11 cellular contexts compared by ENCODE assay signal in the genomic region with DNA sequence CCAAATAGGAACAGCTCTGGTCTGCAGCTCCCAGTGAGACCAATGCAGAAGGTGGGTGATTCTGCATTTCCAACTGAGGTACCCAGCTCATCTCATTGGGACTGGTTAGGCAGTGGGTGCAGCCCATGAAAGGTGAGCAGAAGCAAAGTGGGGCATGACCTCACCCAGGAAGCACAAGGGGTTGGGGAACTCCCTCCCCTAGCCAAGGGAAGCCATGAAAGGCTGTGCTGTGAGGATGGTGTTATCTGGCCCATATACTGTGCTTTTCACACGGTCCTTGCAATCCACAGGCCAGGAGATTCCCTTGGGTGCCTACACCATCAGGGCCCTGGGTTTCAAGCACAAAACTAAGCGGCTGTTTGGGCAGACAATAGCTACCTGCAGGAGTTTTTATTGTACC. TPM values are rescaled to one million over a fixed set of nuclear protein-coding genes. Genes with fewer than 3 reads are reported as not detected.
DNase-seq lines count a peak whose midpoint lies in the region; ATAC-seq and TF ChIP-seq lines count a peak whose summit lies in the region.
"Not testable (repeated sequence)": the region's sequence is repeated elsewhere in the genome, so short reads cannot be mapped to it uniquely, and the experiment has no call there.
"Had no signal": no experiment of that assay in that cellular context is flagged by ENCODE, and none has a peak within 500 bp of the region (broad histone marks: within the 10 kb centered on the region; RNA-seq: fewer than 3 reads in every experiment).

No MANE protein-coding gene starts in this region.

- H3K27ac Mint-ChIP-seq in activated CD4-positive, alpha-beta memory T cell treated with anti-CD3 and anti-CD28 coated beads for 36 hours: not testable (repeated sequence)
- H3K27ac Mint-ChIP-seq in effector memory CD8-positive, alpha-beta T cell: peak overlapping the region in 1 of 2 donors; percentile 91
- peak overlapping the region; percentile 17 to 41 for H3K27ac Mint-ChIP-seq in natural killer cell

- not testable (repeated sequence) for H3K27me3 ChIP-seq in BLaER1

- DNase-seq in DMS53 (lab: John Stamatoyannopoulos, UW) (peak; percentile 41), activated gamma-delta T cell treated with Interleukin-2 at 50 U/mL for 16 hours (peak; percentile 10)
- peak; percentile 45 for DNase-seq in NK-92 treated with Interleukin-12 subunit alpha and Interleukin-12 subunit beta, amount 100 ng/mL, for 24 hours (lab: John Stamatoyannopoulos, UW)
- DNase-seq in activated CD4-positive, alpha-beta memory T cell treated with anti-CD3 and anti-CD28 coated beads for 36 hours: peak; percentile 24
- DNase-seq in effector memory CD8-positive, alpha-beta T cell: peak in 2 of 3 experiments; percentile 31 to 36
- not testable (repeated sequence) for DNase-seq in natural killer cell

- peak overlapping the region; percentile 22; the same call in 1 of the 2 replicates for H3K27ac ChIP-seq in BLaER1

- intact Hi-C loops in activated CD4-positive, alpha-beta memory T cell treated with anti-CD3 and anti-CD28 coated beads for 36 hours (cut with micrococcal nuclease); natural killer cell (cut with micrococcal nuclease): not testable (repeated sequence)

- H3K36me3 Mint-ChIP-seq in activated CD4-positive, alpha-beta memory T cell treated with anti-CD3 and anti-CD28 coated beads for 36 hours; effector memory CD8-positive, alpha-beta T cell (ENCODE audit: insufficient read depth): not testable (repeated sequence)
- H3K36me3 Mint-ChIP-seq in natural killer cell: peaks cover 11% of the 10 kb centered on the region

- POLR2A ChIA-PET in activated CD4-positive, alpha-beta memory T cell treated with anti-CD3 and anti-CD28 coated beads for 36 hours (lab: Charles Lee): not testable (repeated sequence)

- peaks cover 14% of the 10 kb centered on the region for H3K4me1 Mint-ChIP-seq in activated CD4-positive, alpha-beta memory T cell treated with anti-CD3 and anti-CD28 coated beads for 36 hours (ENCODE audit: low read depth)
- H3K4me1 Mint-ChIP-seq in effector memory CD8-positive, alpha-beta T cell (ENCODE audit: low read depth in 2 of 2): peaks cover 0 to 13% of the 10 kb centered on the region in 2 donors
- H3K4me1 Mint-ChIP-seq in natural killer cell: peaks cover 11 to 21% of the 10 kb centered on the region in 2 donors

- H3K36me3 ChIP-seq in BLaER1: not testable (repeated sequence)

- H3K4me3 ChIP-seq in BLaER1: not testable (repeated sequence)

- not testable (repeated sequence) for H3K9ac ChIP-seq in BLaER1

- H3K4me1 ChIP-seq in BLaER1: peaks cover 16% of the 10 kb centered on the region

- not testable (repeated sequence) for H3K9me3 ChIP-seq in BLaER1

- CTCF ChIA-PET in activated CD4-positive, alpha-beta memory T cell treated with anti-CD3 and anti-CD28 coated beads for 36 hours (lab: Charles Lee): interaction anchor here (3.1 to 7.6 kb wide), 2 partner anchors 9 to 16 kb away, joined by 26 to 90 read pairs; no protein-coding TSS in a partner anchor

- ATAC-seq in effector memory CD8-positive, alpha-beta T cell (replicated peaks): peak; percentile 98
- peak; percentile 73 to 90 (median 87) for ATAC-seq in natural killer cell

- H3K4me2 ChIP-seq in BLaER1: peak overlapping the region; percentile 57

- not testable (repeated sequence) for H3K4me3 Mint-ChIP-seq in activated CD4-positive, alpha-beta memory T cell treated with anti-CD3 and anti-CD28 coated beads for 36 hours
- peak overlapping the region in 1 of 2 donors; percentile 59 for H3K4me3 Mint-ChIP-seq in effector memory CD8-positive, alpha-beta T cell
- H3K4me3 Mint-ChIP-seq in natural killer cell: peak overlapping the region; percentile 31

- H4K20me1 ChIP-seq in BLaER1: not testable (repeated sequence)

- peaks cover 31% of the 10 kb centered on the region for H3K27me3 Mint-ChIP-seq in activated CD4-positive, alpha-beta memory T cell treated with anti-CD3 and anti-CD28 coated beads for 36 hours
- peaks cover 54 to 71% of the 10 kb centered on the region in 2 donors for H3K27me3 Mint-ChIP-seq in effector memory CD8-positive, alpha-beta T cell
- H3K27me3 Mint-ChIP-seq in natural killer cell (ENCODE audit: low read depth in 2 of 2): peaks cover 31 to 79% of the 10 kb centered on the region in 2 donors

- TF ChIP-seq CTCF in natural killer cell (IDR thresholded peaks at IDR 0.05): not testable (repeated sequence)

- H3K9me3 Mint-ChIP-seq in activated CD4-positive, alpha-beta memory T cell treated with anti-CD3 and anti-CD28 coated beads for 36 hours: peaks cover 17% of the 10 kb centered on the region
- not testable (repeated sequence) for H3K9me3 Mint-ChIP-seq in effector memory CD8-positive, alpha-beta T cell; natural killer cell

RNA-seq across cellular contexts. Expression of gene CEACAM4, which starts 29.9 kb away (rescaled TPM):
- not detected for total RNA-seq in activated CD4-positive, alpha-beta memory T cell treated with anti-CD3 and anti-CD28 coated beads for 36 hours
- total RNA-seq in natural killer cell: 1 to 10 TPM in 1 of 3 donors, under 1 TPM in 2; 0.52 to 1.1 (median 0.78) TPM
- total RNA-seq: H7, IMR-90, OCI-LY7, Peyer's patch had no signal

RNA-seq across cellular contexts. Expression of gene CEACAM7, which starts 31.3 kb away (rescaled TPM):
- total RNA-seq in activated CD4-positive, alpha-beta memory T cell treated with anti-CD3 and anti-CD28 coated beads for 36 hours: not detected
- not detected for total RNA-seq in natural killer cell
- total RNA-seq: H7, IMR-90, OCI-LY7, Peyer's patch had no signal

RNA-seq across cellular contexts. Expression of gene CEACAM5, which starts 51.7 kb away (rescaled TPM):
- not detected for total RNA-seq in activated CD4-positive, alpha-beta memory T cell treated with anti-CD3 and anti-CD28 coated beads for 36 hours
- not detected for total RNA-seq in natural killer cell
- total RNA-seq: H7, IMR-90, OCI-LY7 had no signal
